Comparison of ENCODE assay signal across 1 cellular context in genomic region chr5:166032601-166033000, GRCh38.
TF ChIP-seq lines count a peak whose summit lies in the region.

No MANE protein-coding gene starts in this region.

TF ChIP-seq in GM23338, 12 proteins besides CTCF, POLR2A, EP300 and RAD21 (continued from another document):
- TF ChIP-seq ZNF462 (CRISPR knock-in tag; IDR thresholded peaks at IDR 0.05), result no peak
